In genomic region chr2:145524836-145525235, GRCh38 we compare ENCODE assay signal across 16 cellular contexts.
"Had no signal": no experiment of that assay in that cellular context is flagged by ENCODE, and none has a peak within 500 bp of the region (broad histone marks: within the 10 kb centered on the region; RNA-seq: fewer than 3 reads in every experiment).

No MANE protein-coding gene starts in this region.

- H3K27me3 Mint-ChIP-seq: activated CD4-positive, alpha-beta T cell treated with anti-CD3 and anti-CD28 coated beads, Interleukin-2, amount 10 ng/mL, durations not matched to agents 7 days and 5 days; activated naive CD8-positive, alpha-beta T cell treated with anti-CD3 and anti-CD28 coated beads for 36 hours; naive thymus-derived CD4-positive, alpha-beta T cell had no signal

- H3K4me3 Mint-ChIP-seq: activated CD4-positive, alpha-beta T cell treated with anti-CD3 and anti-CD28 coated beads, Interleukin-2, amount 10 ng/mL, durations not matched to agents 7 days and 5 days; activated naive CD8-positive, alpha-beta T cell treated with anti-CD3 and anti-CD28 coated beads for 36 hours; naive thymus-derived CD4-positive, alpha-beta T cell; stimulated activated effector memory CD8-positive, alpha-beta T cell treated with anti-CD3 and anti-CD28 coated beads, Interleukin-12 subunit alpha, Interleukin-12 subunit beta, amount 100 ng/mL, for 72 hours; T-helper 2 cell treated with Interferon-gamma antibody and Interleukin-4, amounts not matched to agents 5 μg/mL and 100 μg/mL, for 36 hours had no signal

- H3K27ac ChIP-seq: pancreas, tibial artery, vagina had no signal

- H3K9me3 ChIP-seq: mucosa of descending colon, pancreas, tibial artery, vagina had no signal

- H3K36me3 ChIP-seq: pancreas, tibial artery, vagina had no signal

- H3K4me3 ChIP-seq: mucosa of descending colon, pancreas, tibial artery, vagina had no signal

- H3K27ac Mint-ChIP-seq: activated CD4-positive, alpha-beta T cell treated with anti-CD3 and anti-CD28 coated beads, Interleukin-2, amount 10 ng/mL, durations not matched to agents 7 days and 5 days; activated naive CD8-positive, alpha-beta T cell treated with anti-CD3 and anti-CD28 coated beads for 36 hours; naive thymus-derived CD4-positive, alpha-beta T cell; stimulated activated effector memory CD8-positive, alpha-beta T cell treated with anti-CD3 and anti-CD28 coated beads, Interleukin-12 subunit alpha, Interleukin-12 subunit beta, amount 100 ng/mL, for 72 hours; T-helper 2 cell treated with Interferon-gamma antibody and Interleukin-4, amounts not matched to agents 5 μg/mL and 100 μg/mL, for 36 hours had no signal

- H3K4me1 Mint-ChIP-seq: activated CD4-positive, alpha-beta T cell treated with anti-CD3 and anti-CD28 coated beads, Interleukin-2, amount 10 ng/mL, durations not matched to agents 7 days and 5 days; activated naive CD8-positive, alpha-beta T cell treated with anti-CD3 and anti-CD28 coated beads for 36 hours; naive thymus-derived CD4-positive, alpha-beta T cell; stimulated activated effector memory CD8-positive, alpha-beta T cell treated with anti-CD3 and anti-CD28 coated beads, Interleukin-12 subunit alpha, Interleukin-12 subunit beta, amount 100 ng/mL, for 72 hours had no signal

- H3K27me3 ChIP-seq: pancreas, tibial artery, vagina had no signal

- H3K9me3 Mint-ChIP-seq: activated CD4-positive, alpha-beta T cell treated with anti-CD3 and anti-CD28 coated beads, Interleukin-2, amount 10 ng/mL, durations not matched to agents 7 days and 5 days had no signal

- DNase-seq: activated CD4-positive, alpha-beta T cell treated with anti-CD3 and anti-CD28 coated beads, Interleukin-2, amount 10 ng/mL, durations not matched to agents 7 days and 5 days; activated CD4-positive, CD25-positive, alpha-beta regulatory T cell; activated CD8-positive, alpha-beta memory T cell treated with anti-CD3 and anti-CD28 coated beads for 24 hours; activated gamma-delta T cell treated with Interleukin-2 at 50 U/mL for 16 hours; activated naive CD8-positive, alpha-beta T cell treated with anti-CD3 and anti-CD28 coated beads for 36 hours; anterior cingulate cortex; cerebellar nuclear complex; mammary epithelial cell; mucosa of descending colon; naive thymus-derived CD4-positive, alpha-beta T cell; pancreas; tibial artery had no signal

- H3K4me1 ChIP-seq: pancreas, tibial artery, vagina had no signal

- ATAC-seq: left lobe of liver; mucosa of descending colon; naive thymus-derived CD4-positive, alpha-beta T cell; pancreas; stimulated activated effector memory CD8-positive, alpha-beta T cell treated with anti-CD3 and anti-CD28 coated beads, Interleukin-12 subunit alpha, Interleukin-12 subunit beta, amount 100 ng/mL, for 72 hours had no signal

- H3K36me3 Mint-ChIP-seq: activated naive CD8-positive, alpha-beta T cell treated with anti-CD3 and anti-CD28 coated beads for 36 hours; naive thymus-derived CD4-positive, alpha-beta T cell; stimulated activated effector memory CD8-positive, alpha-beta T cell treated with anti-CD3 and anti-CD28 coated beads, Interleukin-12 subunit alpha, Interleukin-12 subunit beta, amount 100 ng/mL, for 72 hours had no signal
